30 cellular contexts compared by ENCODE assay signal in genomic region chr16:64705443-64705842, GRCh38.
"Had no signal": no experiment of that assay in that cellular context is flagged by ENCODE, and none has a peak within 500 bp of the region (broad histone marks: within the 10 kb centered on the region; RNA-seq: fewer than 3 reads in every experiment).

No MANE protein-coding gene starts in this region.

- H3K27ac ChIP-seq: body of pancreas, coronary artery, dorsolateral prefrontal cortex, neural progenitor cell, thoracic aorta, uterus had no signal

- H3K27me3 ChIP-seq: body of pancreas, dorsolateral prefrontal cortex, neural progenitor cell, uterus had no signal

- H2AFZ ChIP-seq: neural progenitor cell had no signal

- H3K9ac ChIP-seq: neural progenitor cell had no signal

- H3K4me3 ChIP-seq: body of pancreas, coronary artery, dorsolateral prefrontal cortex, neural progenitor cell, thoracic aorta, uterus had no signal

- H3K36me3 ChIP-seq: neural progenitor cell, thoracic aorta, uterus had no signal

- H3K27me3 Mint-ChIP-seq: activated CD4-positive, alpha-beta memory T cell treated with anti-CD3 and anti-CD28 coated beads for 36 hours; activated CD4-positive, alpha-beta T cell treated with anti-CD3 and anti-CD28 coated beads, Interleukin-2, amount 10 ng/mL, durations not matched to agents 24 days and 14 days; activated T-cell treated with anti-CD3 and anti-CD28 coated beads, Interleukin-2, amount 50 U/mL, for 24 hours; activated T-helper 17 cell treated with anti-CD3 and anti-CD28 coated beads, Interleukin-2, amount 50 U/mL, for 72 hours; naive thymus-derived CD8-positive, alpha-beta T cell; stimulated activated naive CD8-positive, alpha-beta T cell treated with anti-CD3 and anti-CD28 coated beads, Interleukin-15, Interleukin-2, amounts not matched to agents 100 ng/mL and 50 ng/mL, for 24 hours; T-helper 17 cell had no signal

- DNase-seq: activated CD4-positive, alpha-beta memory T cell treated with anti-CD3 and anti-CD28 coated beads for 36 hours; activated CD4-positive, alpha-beta T cell treated with anti-CD3 and anti-CD28 coated beads, Interleukin-2, amount 10 ng/mL, durations not matched to agents 24 days and 14 days; activated CD4-positive, CD25-positive, alpha-beta regulatory T cell treated with anti-CD3 and anti-CD28 coated beads, Interleukin-2, amount 50 U/mL, for 72 hours; activated CD8-positive, alpha-beta memory T cell treated with anti-CD3 and anti-CD28 coated beads, Interleukin-2, amount 50 U/mL, for 48 hours; activated T-cell treated with anti-CD3 and anti-CD28 coated beads, Interleukin-2, amount 50 U/mL, for 24 hours; body of pancreas; dorsolateral prefrontal cortex; effector memory CD4-positive, alpha-beta T cell; head of caudate nucleus; hippocampal formation; immature natural killer cell; kidney; left colon; mammary epithelial cell; midbrain; naive thymus-derived CD8-positive, alpha-beta T cell; occipital lobe; right cardiac atrium; stimulated activated CD4-positive, alpha-beta T cell treated with anti-CD3 and anti-CD28 coated beads, Interleukin-12 subunit alpha, Interleukin-12 subunit beta, amount 100 ng/mL, for 4 hours; stimulated activated CD4-positive, alpha-beta T cell treated with anti-CD3 and anti-CD28 coated beads, Interleukin-4, amount 100 ng/mL, for 1 hour; T-helper 17 cell; T1000; trophoblast cell; uterus had no signal

- H3K36me3 Mint-ChIP-seq: activated CD4-positive, alpha-beta memory T cell treated with anti-CD3 and anti-CD28 coated beads for 36 hours; immature natural killer cell; neural progenitor cell had no signal

- H3K4me1 ChIP-seq: body of pancreas, neural progenitor cell, uterus had no signal

- H3K4me1 Mint-ChIP-seq: activated CD4-positive, alpha-beta T cell treated with anti-CD3 and anti-CD28 coated beads, Interleukin-2, amount 10 ng/mL, durations not matched to agents 24 days and 14 days; activated T-helper 17 cell treated with anti-CD3 and anti-CD28 coated beads, Interleukin-2, amount 50 U/mL, for 72 hours; immature natural killer cell; naive thymus-derived CD8-positive, alpha-beta T cell; neural progenitor cell; T-helper 17 cell had no signal

- H3K4me2 ChIP-seq: neural progenitor cell had no signal

- H3K4me3 Mint-ChIP-seq: activated CD4-positive, alpha-beta memory T cell treated with anti-CD3 and anti-CD28 coated beads for 36 hours; activated CD4-positive, alpha-beta T cell treated with anti-CD3 and anti-CD28 coated beads, Interleukin-2, amount 10 ng/mL, durations not matched to agents 24 days and 14 days; activated T-cell treated with anti-CD3 and anti-CD28 coated beads, Interleukin-2, amount 50 U/mL, for 24 hours; activated T-helper 17 cell treated with anti-CD3 and anti-CD28 coated beads, Interleukin-2, amount 50 U/mL, for 72 hours; immature natural killer cell; naive thymus-derived CD8-positive, alpha-beta T cell; neural progenitor cell; stimulated activated naive CD8-positive, alpha-beta T cell treated with anti-CD3 and anti-CD28 coated beads, Interleukin-15, Interleukin-2, amounts not matched to agents 100 ng/mL and 50 ng/mL, for 24 hours; T-helper 17 cell had no signal

- H3K9me3 ChIP-seq: body of pancreas, thoracic aorta, uterus had no signal

- ATAC-seq: activated naive CD4-positive, alpha-beta T cell treated with anti-CD3 and anti-CD28 coated beads, Interleukin-2, amount 50 U/mL, for 72 hours; activated T-helper 17 cell treated with anti-CD3 and anti-CD28 coated beads, Interleukin-2, amount 50 U/mL, for 72 hours; body of pancreas; left colon; naive thymus-derived CD8-positive, alpha-beta T cell; right cardiac atrium; T-helper 17 cell had no signal

- H3K9me3 Mint-ChIP-seq: neural progenitor cell had no signal
